In the genomic region with DNA sequence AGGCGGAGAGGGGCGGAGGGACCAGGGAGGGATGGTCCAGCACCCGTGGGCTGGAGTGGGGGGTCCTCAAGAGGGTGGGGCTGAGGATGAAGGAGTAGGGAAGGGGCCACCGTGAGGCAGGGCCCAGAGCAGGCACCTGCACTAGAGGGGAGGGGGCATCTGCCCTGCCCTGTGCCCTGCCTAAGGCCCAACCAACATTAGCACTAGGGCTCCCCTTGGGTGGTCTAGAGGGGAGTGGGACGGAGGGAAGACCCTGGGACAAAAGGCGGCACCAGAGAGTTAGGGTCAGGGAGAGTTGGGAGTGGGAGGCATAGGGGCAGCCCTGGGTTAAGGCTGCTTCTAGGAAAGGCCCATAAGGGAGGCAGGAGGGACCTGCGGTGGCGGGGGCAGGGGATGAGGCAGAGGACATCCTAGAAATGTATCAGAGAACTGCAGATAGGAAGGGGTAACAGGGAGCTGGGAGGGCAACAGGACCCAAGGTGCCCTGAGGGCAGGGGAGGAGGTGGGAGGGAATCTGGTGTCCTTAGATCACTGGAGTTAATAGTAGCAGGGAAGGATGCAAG, we compare ENCODE assay signal across 8 cellular contexts. TPM values are rescaled to one million over a fixed set of nuclear protein-coding genes. Genes with fewer than 3 reads are reported as not detected.
A peak's percentile ranks its signal among the peaks of the same experiment; 100 is the strongest.
DNase-seq lines count a peak whose midpoint lies in the region; ATAC-seq, FAIRE-seq and TF ChIP-seq lines count a peak whose summit lies in the region.

No MANE protein-coding gene starts in this region.

- 71 to 81% methylated on average over 8 of the region's 8 CpGs for WGBS in heart right ventricle, 2 donors
- whole genome bisulfite sequencing in K562 (ENCODE audit: insufficient coverage, low coverage, missing lambda C conversion rate), result 56% methylated on average over 7 of the region's 8 CpGs

- TF ChIP-seq POLR2A in K562 (conservative IDR thresholded peaks at IDR 0.05) (no peak), vagina (IDR thresholded peaks at IDR 0.05) (no peak)

- CTCF ChIA-PET in K562 (lab: Yijun Ruan, JAX; ENCODE audit: low intra/inter-chr PET ratio), result no interaction called here

- intact Hi-C loops in heart right ventricle (cut with DNase I), result no loop called here
- intact Hi-C loops in Right ventricle myocardium superior (cut with DNase I), result no loop called here
- intact Hi-C loops in K562 (cut with micrococcal nuclease), result no loop called here
- intact Hi-C loops in vagina (cut with DNase I), result no loop called here

- FAIRE-seq in K562 (lab: Jason Lieb, UNC), result no peak

- peaks cover 6% of the 10 kb centered on the region; the same call in 1 of the 2 replicates for H4K20me1 ChIP-seq in K562 (replicated peaks; ENCODE audit: control insufficient read depth, insufficient read depth, low read length)

- no peak for TF ChIP-seq RAD21 in K562 (CRISPR knock-in tag; conservative IDR thresholded peaks at IDR 0.05 in 1 of 2, IDR thresholded peaks at IDR 0.05 in 1 of 2)

- BruUV-seq in K562 (replicated peaks; lab: Mats Ljungman, UMichigan), result no TSS peak

- peaks cover 5% of the 10 kb centered on the region for H3K36me3 Mint-ChIP-seq in memory B cell

- peak overlapping the region; percentile 92; the same call in 1 of the 2 replicates for H2AFZ ChIP-seq in K562 (ENCODE audit: low read depth, low read length)

- no peaks in the 10 kb centered on the region for H3K9me3 Mint-ChIP-seq in memory B cell

- no peaks in the 10 kb centered on the region for H3K79me2 ChIP-seq in K562 (ENCODE audit: control insufficient read depth, insufficient read depth, low read length)

- peak overlapping the region; percentile 71 to 88 (median 81) for H3K4me3 ChIP-seq in heart right ventricle
- H3K4me3 ChIP-seq in K562, result peak overlapping the region; percentile 52
- H3K4me3 ChIP-seq in vagina, result peak overlapping the region; percentile 77 to 91

- no peaks in the 10 kb centered on the region for H3K9me3 ChIP-seq in heart right ventricle
- no peaks in the 10 kb centered on the region for H3K9me3 ChIP-seq in K562 (replicated peaks; ENCODE audit: control insufficient read depth, insufficient read depth, low read depth, low read length)
- no peaks in the 10 kb centered on the region for H3K9me3 ChIP-seq in vagina

- H3K27ac ChIP-seq in heart right ventricle (peak overlapping the region in 3 of 10 donors; percentile 69 to 77 (median 71)), K562 (ENCODE audit: extremely low read depth, low read depth, low read length) (no peak overlapping the region), vagina (peak overlapping the region; percentile 74)

- in situ Hi-C loops in K562 (cut with MboI), result loop anchor here (25.0 kb wide), 1 partner anchor 90 kb away; the partner anchor contains the start of gene HLA-G

- H3K9ac ChIP-seq in K562 (ENCODE audit: insufficient read depth in 1 of 2, low read depth in 2 of 2, low read length in 2 of 2), result peak overlapping the region in 1 of 2 experiments; percentile 91; a peak in 2 of 4 replicates

- DNase-seq in heart right ventricle (no peak), Right ventricle myocardium superior (no peak), K562 (ENCODE audit: extremely low read depth in 1 of 4, low spot score in 3 of 4) (peak in 3 of 4 experiments; percentile 23 to 34 (median 28)), memory B cell (ENCODE audit: low spot score in 2 of 2) (no peak), vagina (ENCODE audit: extremely low spot score in 2 of 2) (no peak), NCI-H1048 (lab: John Stamatoyannopoulos, UW) (no peak)
- DNase-seq in stimulated activated CD4-positive, alpha-beta T cell treated with anti-CD3 and anti-CD28 coated beads, Interleukin-2, amount 100 ng/mL, for 48 hours, result no peak

- H3K36me3 ChIP-seq in heart right ventricle (peaks cover 0 to 18% (median 0%) of the 10 kb centered on the region in 9 donors), K562 (ENCODE audit: control insufficient read depth, insufficient read depth, low read length) (no peaks in the 10 kb centered on the region), vagina (peaks cover 0 to 4% of the 10 kb centered on the region in 2 donors)

- POLR2A ChIA-PET in K562 (lab: Yijun Ruan, JAX), result interaction anchor here (0.6 to 0.9 kb wide), 3 partner anchors 9 to 237 kb away, joined by 3 read pairs; no protein-coding TSS in a partner anchor

- no peak for TF ChIP-seq EP300 in K562 (IDR thresholded peaks at IDR 0.05; ENCODE audit: low read length)

- H3K27me3 Mint-ChIP-seq in memory B cell, result peaks cover 2% of the 10 kb centered on the region

- peaks cover 36% of the 10 kb centered on the region for H3K4me1 Mint-ChIP-seq in memory B cell

- ATAC-seq in heart right ventricle, result no peak
- no peak for ATAC-seq in Right ventricle myocardium superior (ENCODE audit: poor library complexity)
- no peak for ATAC-seq in K562
- no peak for ATAC-seq in memory B cell (ENCODE audit: low read depth)
- ATAC-seq in GM19463 (IDR thresholded peaks at IDR 0.05; ENCODE audit: unreplicated experiment), result no peak

- H3K27me3 ChIP-seq in heart right ventricle, result no peaks in the 10 kb centered on the region
- no peaks in the 10 kb centered on the region for H3K27me3 ChIP-seq in K562 (ENCODE audit: control insufficient read depth in 2 of 2, insufficient read depth in 2 of 2, low read length in 2 of 2)
- H3K27me3 ChIP-seq in vagina, result no peaks in the 10 kb centered on the region

- peak overlapping the region; percentile 98 for H3K4me3 Mint-ChIP-seq in memory B cell

- H3K9me1 ChIP-seq in K562 (ENCODE audit: control insufficient read depth, insufficient read depth, low read length), result no peaks in the 10 kb centered on the region

- peak overlapping the region; percentile 83 for H3K27ac Mint-ChIP-seq in memory B cell

- H3K4me2 ChIP-seq in K562 (ENCODE audit: insufficient read depth, low read length), result peak overlapping the region; percentile 81

- TF ChIP-seq CTCF in heart right ventricle (IDR thresholded peaks at IDR 0.05) (no peak), K562 (IDR thresholded peaks at IDR 0.05 in 2 of 3, conservative IDR thresholded peaks at IDR 0.05 in 1 of 3; ENCODE audit: insufficient read depth in 2 of 3, low read depth in 1 of 3, low read length in 3 of 3) (no peak), vagina (IDR thresholded peaks at IDR 0.05) (no peak)

- H3K4me1 ChIP-seq in heart right ventricle (peaks cover 5 to 33% (median 28%) of the 10 kb centered on the region in 9 donors), K562 (replicated peaks in 1 of 2; ENCODE audit: control insufficient read depth in 2 of 2, insufficient read depth in 2 of 2, low read length in 2 of 2) (peaks cover 13 to 29% of the 10 kb centered on the region in 2 experiments; a peak in 4 of 5 replicates), vagina (peaks cover 34% of the 10 kb centered on the region)

TF ChIP-seq in K562, 482 proteins besides CTCF, POLR2A, EP300 and RAD21:
- TF ChIP-seq KLF13 (tag; IDR thresholded peaks at IDR 0.05; ENCODE audit: borderline replicate concordance, low read depth) (0 out of 2 replicates have a peak, but pooled peaks have one; percentile 23), USF1 (CRISPR knock-in tag; IDR thresholded peaks at IDR 0.05) (0 out of 2 replicates have a peak, but pooled peaks have one; percentile 9), ESRRB (CRISPR knock-in tag; IDR thresholded peaks at IDR 0.05; ENCODE audit: borderline replicate concordance) (no peak), ZBTB8A (IDR thresholded peaks at IDR 0.05; ENCODE audit: partially characterized antibody) (no peak), SOX6 (IDR thresholded peaks at IDR 0.05) (no peak), NR2F6 (CRISPR knock-in tag; IDR thresholded peaks at IDR 0.05) (no peak), RHOXF2B (CRISPR knock-in tag; conservative IDR thresholded peaks at IDR 0.05) (no peak), TFAP4 (CRISPR knock-in tag; IDR thresholded peaks at IDR 0.05; ENCODE audit: borderline replicate concordance) (no peak), HDAC8 (tag; IDR thresholded peaks at IDR 0.05) (no peak), RAD51 (IDR thresholded peaks at IDR 0.05; ENCODE audit: borderline replicate concordance, low read depth) (no peak), CBX3 (IDR thresholded peaks at IDR 0.05; ENCODE audit: borderline replicate concordance in 1 of 2, low read length in 2 of 2) (no peak)

RNA-seq across cellular contexts. Expression of gene HLA-F, which starts 24.5 kb away (rescaled TPM):
- total RNA-seq in heart right ventricle (100 to 1,000 TPM in 1 of 10 donors, 10 to 100 TPM in 9; 24.0 to 191 (median 31.6) TPM), Right ventricle myocardium superior (27.2 TPM), K562 (2014; rRNA removed) (not detected in 2 replicates), K562 (2014; rRNA removed; fragmentation: Illumina TruSeq; extraction: Trizol) (not detected in 2 replicates), K562 (2015; rRNA removed; fragmentation: Illumina TruSeq; extraction: Trizol) (not detected in 2 replicates), K562 (2021) (0.40 and 0.89 TPM in 2 replicates), vagina (133 TPM)
- polyA plus RNA-seq in heart right ventricle (100 to 1,000 TPM in 1 of 2 donors, 10 to 100 TPM in 1; 61.7 to 105 TPM), K562 (2011; rRNA removed) (not detected in 2 replicates), K562 (2014; fragmentation: Illumina TruSeq; extraction: Trizol) (not detected in 2 replicates), K562 (2014; fragmentation: Nextera tagmentation; extraction: Ambion mirVana) (under 1 TPM; 0.46 to 0.76 TPM), K562 (2014; rRNA removed) (0.15 TPM in 1 of 2 replicates, not detected in the other)
- total RNA-seq in K562 (2011; cell fraction: chromatin; rRNA removed; ENCODE audit: low replicate concordance), result not detected in 2 replicates
- not detected in 2 replicates for total RNA-seq in K562 (2011; cell fraction: nucleolus; rRNA removed)
- total RNA-seq in K562 (2011; cell fraction: nucleoplasm; rRNA removed), result not detected in 2 replicates
- polyA plus RNA-seq in K562 (2011; cell fraction: cytosol; rRNA removed), result not detected in 2 replicates
- not detected in 2 replicates for polyA plus RNA-seq in K562 (2011; cell fraction: nucleus; rRNA removed)
- polyA plus RNA-seq in K562 (2012), result 0.43 and 1.1 TPM in 2 replicates
- polyA minus RNA-seq in K562 (2011; rRNA and poly(A)+ RNA removed), result not detected in 2 replicates
- not detected in 2 replicates for polyA minus RNA-seq in K562 (2011; cell fraction: cytosol; rRNA and poly(A)+ RNA removed)
- polyA minus RNA-seq in K562 (2011; cell fraction: nucleus; rRNA and poly(A)+ RNA removed), result not detected in 2 replicates

Comparison
In these comparisons a context has a peak if more than half of its experiments do, and no peak if none do; other contexts are left out.
1. DNase-seq: peak in K562 (3 of 4); none in heart right ventricle (0 of 2), Right ventricle myocardium superior (single experiment), memory B cell (0 of 2), vagina (0 of 2), stimulated activated CD4-positive, alpha-beta T cell treated with anti-CD3 and anti-CD28 coated beads, Interleukin-2, amount 100 ng/mL, for 48 hours (0 of 2) and NCI-H1048 (single experiment).
2. RNA of gene HLA-F, which starts 24.5 kb away (total RNA-seq): 133 TPM in vagina (single experiment), 24.0 to 191 TPM in heart right ventricle and 27.2 TPM in Right ventricle myocardium superior (single experiment); 0.40 to 0.89 TPM in K562; every median in the first group is over 10 times any median in the second.
3. Peak in every context shown above with its lines, with median percentiles within 50 percentile points of each other: H3K4me3 ChIP-seq.